ENCODE assay signal across 12 cellular contexts in the genomic region with DNA sequence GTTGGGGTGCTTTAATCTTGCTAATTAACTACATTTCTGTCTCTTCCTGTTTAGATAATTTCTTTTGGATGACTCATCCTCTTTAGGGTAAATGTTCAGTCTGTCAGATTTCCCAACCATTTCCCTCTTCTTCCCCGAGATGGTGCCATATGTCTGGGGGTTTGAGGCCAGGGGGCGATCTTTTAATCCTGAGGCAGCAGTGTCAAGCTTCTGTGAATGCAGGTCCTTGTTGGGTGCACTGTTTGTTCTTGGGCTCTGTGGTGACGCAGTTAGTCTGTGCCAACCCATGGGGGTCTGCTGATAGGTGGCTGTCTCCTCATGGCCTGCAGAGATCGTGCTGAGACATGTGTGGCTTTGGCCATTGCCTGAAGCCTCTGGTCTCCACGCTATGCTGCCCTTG.
A peak's percentile ranks its signal among the peaks of the same experiment; 100 is the strongest.
DNase-seq lines count a peak whose midpoint lies in the region; ATAC-seq, FAIRE-seq and TF ChIP-seq lines count a peak whose summit lies in the region.
"Had no signal": no experiment of that assay in that cellular context is flagged by ENCODE, and none has a peak within 500 bp of the region (broad histone marks: within the 10 kb centered on the region; RNA-seq: fewer than 3 reads in every experiment).

No MANE protein-coding gene starts in this region.

- no peak for ATAC-seq in GM18868 (IDR thresholded peaks at IDR 0.05; ENCODE audit: unreplicated experiment)

- H3K27me3 Mint-ChIP-seq in activated CD4-positive, alpha-beta memory T cell treated with anti-CD3 and anti-CD28 coated beads, Interleukin-2, amount 10 ng/mL, durations not matched to agents 7 days and 5 days = no peaks in the 10 kb centered on the region

- H3K9me3 Mint-ChIP-seq in activated CD4-positive, alpha-beta memory T cell treated with anti-CD3 and anti-CD28 coated beads, Interleukin-2, amount 10 ng/mL, durations not matched to agents 7 days and 5 days = no peaks in the 10 kb centered on the region
- H3K9me3 Mint-ChIP-seq: activated T-helper 1 cell treated with anti-CD3 and anti-CD28 coated beads, Interleukin-12 subunit alpha, Interleukin-12 subunit beta, Interleukin-2, Interleukin-4 antibody, amounts not matched to agents 30 ng/mL and 10 ng/mL and 1 ng/mL, durations not matched to agents 14 hours and 24 hours and 36 hours had no signal

- no peak overlapping the region for H3K4me3 Mint-ChIP-seq in activated CD4-positive, alpha-beta memory T cell treated with anti-CD3 and anti-CD28 coated beads, Interleukin-2, amount 10 ng/mL, durations not matched to agents 7 days and 5 days
- H3K4me3 Mint-ChIP-seq: activated T-helper 1 cell treated with anti-CD3 and anti-CD28 coated beads, Interleukin-12 subunit alpha, Interleukin-12 subunit beta, Interleukin-2, Interleukin-4 antibody, amounts not matched to agents 30 ng/mL and 10 ng/mL and 1 ng/mL, durations not matched to agents 14 hours and 24 hours and 36 hours had no signal

- DNase-seq in A172 (ENCODE audit: low spot score) (peak; percentile 36), HT-29 (ENCODE audit: low spot score) (peak; percentile 11), SKM-1 (lab: John Stamatoyannopoulos, UW; ENCODE audit: unreplicated experiment) (peak; percentile 37), fibroblast of villous mesenchyme (ENCODE audit: low read depth) (peak; percentile 64), GM19239 (ENCODE audit: insufficient read length, low spot score) (no peak), DMS79 (lab: John Stamatoyannopoulos, UW) (no peak)
- DNase-seq in activated CD4-positive, alpha-beta memory T cell treated with anti-CD3 and anti-CD28 coated beads, Interleukin-2, amount 10 ng/mL, durations not matched to agents 7 days and 5 days = no peak
- DNase-seq: cerebellar nuclear complex, NCI-H1048 had no signal

- no peaks in the 10 kb centered on the region for H3K36me3 Mint-ChIP-seq in activated CD4-positive, alpha-beta memory T cell treated with anti-CD3 and anti-CD28 coated beads, Interleukin-2, amount 10 ng/mL, durations not matched to agents 7 days and 5 days (ENCODE audit: low read depth)

- no peak overlapping the region for H3K27ac Mint-ChIP-seq in activated CD4-positive, alpha-beta memory T cell treated with anti-CD3 and anti-CD28 coated beads, Interleukin-2, amount 10 ng/mL, durations not matched to agents 7 days and 5 days
- H3K27ac Mint-ChIP-seq: activated T-helper 1 cell treated with anti-CD3 and anti-CD28 coated beads, Interleukin-12 subunit alpha, Interleukin-12 subunit beta, Interleukin-2, Interleukin-4 antibody, amounts not matched to agents 30 ng/mL and 10 ng/mL and 1 ng/mL, durations not matched to agents 14 hours and 24 hours and 36 hours had no signal

- no peak overlapping the region for H3K4me3 ChIP-seq in fibroblast of villous mesenchyme (ENCODE audit: low read depth, low read length)

- CTCF ChIA-PET in activated CD4-positive, alpha-beta memory T cell treated with anti-CD3 and anti-CD28 coated beads, Interleukin-2, amount 10 ng/mL, durations not matched to agents 7 days and 5 days (lab: Charles Lee) = no interaction called here

- no peaks in the 10 kb centered on the region for H3K4me1 Mint-ChIP-seq in activated CD4-positive, alpha-beta memory T cell treated with anti-CD3 and anti-CD28 coated beads, Interleukin-2, amount 10 ng/mL, durations not matched to agents 7 days and 5 days

- POLR2A ChIA-PET in activated CD4-positive, alpha-beta memory T cell treated with anti-CD3 and anti-CD28 coated beads, Interleukin-2, amount 10 ng/mL, durations not matched to agents 7 days and 5 days (lab: Charles Lee) = no interaction called here

- TF ChIP-seq CTCF in fibroblast of villous mesenchyme (IDR thresholded peaks at IDR 0.05; ENCODE audit: insufficient read depth, low read depth, low read length) = peak; percentile 34

- no peak for FAIRE-seq in GM19239 (lab: Jason Lieb, UNC)
- FAIRE-seq: H54 had no signal

Comparison
In these comparisons a context has a peak if more than half of its experiments do, and no peak if none do; other contexts are left out.
1. DNase-seq: peak in A172 (single experiment), HT-29 (single experiment), SKM-1 (single experiment) and fibroblast of villous mesenchyme (single experiment); none in GM19239 (single experiment), DMS79 (single experiment) and activated CD4-positive, alpha-beta memory T cell treated with anti-CD3 and anti-CD28 coated beads, Interleukin-2, amount 10 ng/mL, durations not matched to agents 7 days and 5 days (single experiment).